In the genomic region with DNA sequence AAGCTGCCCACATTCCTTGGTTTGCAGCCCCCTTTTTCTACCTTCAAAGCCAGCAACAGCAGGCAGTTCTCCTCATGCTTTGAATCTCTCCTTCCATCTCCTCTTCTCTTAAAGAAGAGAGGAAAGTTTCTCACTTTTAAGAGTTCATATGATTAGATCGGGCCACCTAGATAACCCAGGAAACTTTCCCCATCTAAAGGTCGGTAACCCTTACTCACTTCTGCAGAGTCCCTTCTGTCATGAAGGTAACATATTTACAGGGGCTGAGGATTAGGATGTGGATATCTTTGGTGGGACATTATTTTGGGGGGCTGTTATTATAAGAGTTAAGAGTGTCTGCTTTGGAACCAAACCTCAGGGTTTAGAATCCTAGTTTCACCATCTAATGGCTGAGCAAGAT, we compare ENCODE assay signal across 18 cellular contexts. TPM values are rescaled to one million over a fixed set of nuclear protein-coding genes. Genes with fewer than 3 reads are reported as not detected.
DNase-seq lines count a peak whose midpoint lies in the region; ATAC-seq lines count a peak whose summit lies in the region.
"Had no signal": no experiment of that assay in that cellular context is flagged by ENCODE, and none has a peak within 500 bp of the region (broad histone marks: within the 10 kb centered on the region; RNA-seq: fewer than 3 reads in every experiment).

No MANE protein-coding gene starts in this region.

- no peak overlapping the region for H3K27ac ChIP-seq in CD4-positive, CD25-positive, alpha-beta regulatory T cell (ENCODE audit: insufficient read depth, low read length, poor library complexity, severe bottlenecking)
- peak overlapping the region; percentile 73 for H3K27ac ChIP-seq in KOPT-K1 (ENCODE audit: low read depth, low read length, poor library complexity, severe bottlenecking)
- H3K27ac ChIP-seq: GM23248, PC-9, SJCRH30 had no signal

- no peaks in the 10 kb centered on the region for H3K27me3 Mint-ChIP-seq in activated CD4-positive, alpha-beta memory T cell treated with anti-CD3 and anti-CD28 coated beads for 36 hours
- no peaks in the 10 kb centered on the region for H3K27me3 Mint-ChIP-seq in activated CD4-positive, alpha-beta memory T cell treated with anti-CD3 and anti-CD28 coated beads, Interleukin-2, amount 10 ng/mL, durations not matched to agents 7 days and 5 days
- H3K27me3 Mint-ChIP-seq in CD4-positive, CD25-positive, alpha-beta regulatory T cell, result no peaks in the 10 kb centered on the region
- peaks cover 3% of the 10 kb centered on the region for H3K27me3 Mint-ChIP-seq in activated naive CD8-positive, alpha-beta T cell treated with anti-CD3 and anti-CD28 coated beads, Interleukin-2, amount 50 U/mL, for 24 hours

- peak overlapping the region; percentile 16 for H3K27ac Mint-ChIP-seq in activated CD4-positive, alpha-beta memory T cell treated with anti-CD3 and anti-CD28 coated beads for 36 hours
- no peak overlapping the region for H3K27ac Mint-ChIP-seq in activated CD4-positive, alpha-beta memory T cell treated with anti-CD3 and anti-CD28 coated beads, Interleukin-2, amount 10 ng/mL, durations not matched to agents 7 days and 5 days
- H3K27ac Mint-ChIP-seq in CD4-positive, CD25-positive, alpha-beta regulatory T cell, result peak overlapping the region in 2 of 3 donors; percentile 14 to 71
- peak overlapping the region; percentile 82 for H3K27ac Mint-ChIP-seq in activated naive CD8-positive, alpha-beta T cell treated with anti-CD3 and anti-CD28 coated beads, Interleukin-2, amount 50 U/mL, for 24 hours

- no peaks in the 10 kb centered on the region for H3K9me3 ChIP-seq in CD4-positive, CD25-positive, alpha-beta regulatory T cell (ENCODE audit: control insufficient read depth in 2 of 2, low read length in 2 of 2)
- no peaks in the 10 kb centered on the region for H3K9me3 ChIP-seq in KOPT-K1 (ENCODE audit: insufficient read depth, low read length, poor library complexity, severe bottlenecking)
- H3K9me3 ChIP-seq: Caco-2, SJCRH30 had no signal

- H3K36me3 ChIP-seq in CD4-positive, CD25-positive, alpha-beta regulatory T cell (ENCODE audit: control insufficient read depth, insufficient read depth, low read length), result no peaks in the 10 kb centered on the region
- 0 out of 2 replicates have a peak, but pooled peaks cover 5% of the 10 kb centered on the region for H3K36me3 ChIP-seq in KOPT-K1 (ENCODE audit: insufficient read depth, low read length)
- H3K36me3 ChIP-seq: SJCRH30 had no signal

- peaks cover 9% of the 10 kb centered on the region for H3K36me3 Mint-ChIP-seq in activated CD4-positive, alpha-beta memory T cell treated with anti-CD3 and anti-CD28 coated beads for 36 hours
- H3K36me3 Mint-ChIP-seq in activated CD4-positive, alpha-beta memory T cell treated with anti-CD3 and anti-CD28 coated beads, Interleukin-2, amount 10 ng/mL, durations not matched to agents 7 days and 5 days (ENCODE audit: low read depth), result peaks cover 40% of the 10 kb centered on the region
- H3K36me3 Mint-ChIP-seq in CD4-positive, CD25-positive, alpha-beta regulatory T cell, result no peaks in the 10 kb centered on the region
- peaks cover 4% of the 10 kb centered on the region for H3K36me3 Mint-ChIP-seq in activated naive CD8-positive, alpha-beta T cell treated with anti-CD3 and anti-CD28 coated beads, Interleukin-2, amount 50 U/mL, for 24 hours (ENCODE audit: low read depth)

- POLR2A ChIA-PET in activated CD4-positive, alpha-beta memory T cell treated with anti-CD3 and anti-CD28 coated beads for 36 hours (lab: Charles Lee), result interaction anchor here (1.2 kb wide), 1 partner anchor 22 kb away, joined by 3 read pairs; no protein-coding TSS in a partner anchor
- POLR2A ChIA-PET in activated CD4-positive, alpha-beta memory T cell treated with anti-CD3 and anti-CD28 coated beads, Interleukin-2, amount 10 ng/mL, durations not matched to agents 7 days and 5 days (lab: Charles Lee), result interaction anchor here (1.0 kb wide), 1 partner anchor 199 kb away, joined by 4 read pairs; no protein-coding TSS in a partner anchor

- H3K4me3 ChIP-seq in CD4-positive, CD25-positive, alpha-beta regulatory T cell (ENCODE audit: low read depth, low read length), result no peak overlapping the region
- H3K4me3 ChIP-seq: GM23248, PC-9, SJCRH30 had no signal

- intact Hi-C loops in activated CD4-positive, alpha-beta memory T cell treated with anti-CD3 and anti-CD28 coated beads for 36 hours (cut with micrococcal nuclease), result no loop called here

- ATAC-seq in CD4-positive, CD25-positive, alpha-beta regulatory T cell (ENCODE audit: low read depth in 2 of 2), result no peak
- peak; percentile 92 for ATAC-seq in activated naive CD8-positive, alpha-beta T cell treated with anti-CD3 and anti-CD28 coated beads, Interleukin-2, amount 50 U/mL, for 24 hours
- no peak for ATAC-seq in GM19455 (IDR thresholded peaks at IDR 0.05; ENCODE audit: unreplicated experiment)
- ATAC-seq: Right ventricle myocardium inferior had no signal

- H3K27me3 ChIP-seq in CD4-positive, CD25-positive, alpha-beta regulatory T cell (ENCODE audit: control insufficient read depth, insufficient read depth, low read length), result no peaks in the 10 kb centered on the region
- H3K27me3 ChIP-seq: SJCRH30 had no signal

- H3K4me1 Mint-ChIP-seq in activated CD4-positive, alpha-beta memory T cell treated with anti-CD3 and anti-CD28 coated beads for 36 hours (ENCODE audit: low read depth), result peaks cover 25% of the 10 kb centered on the region
- peaks cover 3% of the 10 kb centered on the region for H3K4me1 Mint-ChIP-seq in activated CD4-positive, alpha-beta memory T cell treated with anti-CD3 and anti-CD28 coated beads, Interleukin-2, amount 10 ng/mL, durations not matched to agents 7 days and 5 days
- peaks cover 0 to 16% (median 10%) of the 10 kb centered on the region in 4 donors for H3K4me1 Mint-ChIP-seq in CD4-positive, CD25-positive, alpha-beta regulatory T cell
- H3K4me1 Mint-ChIP-seq in activated naive CD8-positive, alpha-beta T cell treated with anti-CD3 and anti-CD28 coated beads, Interleukin-2, amount 50 U/mL, for 24 hours, result peaks cover 42% of the 10 kb centered on the region

- H3K4me1 ChIP-seq in CD4-positive, CD25-positive, alpha-beta regulatory T cell (ENCODE audit: control insufficient read depth, insufficient read depth, low read length, poor library complexity, severe bottlenecking), result peaks cover 4% of the 10 kb centered on the region
- H3K4me1 ChIP-seq: Caco-2, SJCRH30 had no signal

- DNase-seq in activated CD4-positive, alpha-beta memory T cell treated with anti-CD3 and anti-CD28 coated beads for 36 hours, result no peak
- DNase-seq in activated CD4-positive, alpha-beta memory T cell treated with anti-CD3 and anti-CD28 coated beads, Interleukin-2, amount 10 ng/mL, durations not matched to agents 7 days and 5 days, result no peak
- no peak for DNase-seq in CD4-positive, CD25-positive, alpha-beta regulatory T cell
- no peak for DNase-seq in activated naive CD8-positive, alpha-beta T cell treated with anti-CD3 and anti-CD28 coated beads, Interleukin-2, amount 50 U/mL, for 24 hours
- DNase-seq in HCEC 1CT, result no peak
- DNase-seq: Caco-2, GM23248, H7, NCI-H1048, NCI-H1417, NCI-H1694 treated with DMSO at 0.1 percent for 48 hours, NCI-H2081, NCI-H526 treated with DMSO at 0.1 percent for 48 hours, PC-9, SJCRH30 had no signal

- CTCF ChIA-PET in activated CD4-positive, alpha-beta memory T cell treated with anti-CD3 and anti-CD28 coated beads for 36 hours (lab: Charles Lee), result interaction anchor here (0.6 to 1.3 kb wide), 5 partner anchors 14 to 190 kb away, joined by 3 to 4 read pairs (median 3); no protein-coding TSS in a partner anchor
- CTCF ChIA-PET in activated CD4-positive, alpha-beta memory T cell treated with anti-CD3 and anti-CD28 coated beads, Interleukin-2, amount 10 ng/mL, durations not matched to agents 7 days and 5 days (lab: Charles Lee), result no interaction called here

- no peaks in the 10 kb centered on the region for H3K9me3 Mint-ChIP-seq in activated CD4-positive, alpha-beta memory T cell treated with anti-CD3 and anti-CD28 coated beads for 36 hours
- H3K9me3 Mint-ChIP-seq in activated CD4-positive, alpha-beta memory T cell treated with anti-CD3 and anti-CD28 coated beads, Interleukin-2, amount 10 ng/mL, durations not matched to agents 7 days and 5 days, result no peaks in the 10 kb centered on the region
- H3K9me3 Mint-ChIP-seq in CD4-positive, CD25-positive, alpha-beta regulatory T cell, result no peaks in the 10 kb centered on the region
- no peaks in the 10 kb centered on the region for H3K9me3 Mint-ChIP-seq in activated naive CD8-positive, alpha-beta T cell treated with anti-CD3 and anti-CD28 coated beads, Interleukin-2, amount 50 U/mL, for 24 hours

- H3K4me3 Mint-ChIP-seq in activated CD4-positive, alpha-beta memory T cell treated with anti-CD3 and anti-CD28 coated beads for 36 hours, result no peak overlapping the region
- no peak overlapping the region for H3K4me3 Mint-ChIP-seq in activated CD4-positive, alpha-beta memory T cell treated with anti-CD3 and anti-CD28 coated beads, Interleukin-2, amount 10 ng/mL, durations not matched to agents 7 days and 5 days
- no peak overlapping the region for H3K4me3 Mint-ChIP-seq in CD4-positive, CD25-positive, alpha-beta regulatory T cell
- no peak overlapping the region for H3K4me3 Mint-ChIP-seq in activated naive CD8-positive, alpha-beta T cell treated with anti-CD3 and anti-CD28 coated beads, Interleukin-2, amount 50 U/mL, for 24 hours

RNA-seq across cellular contexts. Expression of a gene that starts 51.0 kb away (rescaled TPM):
- total RNA-seq in activated CD4-positive, alpha-beta memory T cell treated with anti-CD3 and anti-CD28 coated beads for 36 hours, result 100 to 1,000 TPM; 106 to 108 TPM
- 100 to 1,000 TPM; 104 to 119 TPM for total RNA-seq in activated CD4-positive, alpha-beta memory T cell treated with anti-CD3 and anti-CD28 coated beads, Interleukin-2, amount 10 ng/mL, durations not matched to agents 7 days and 5 days
- 124 TPM for total RNA-seq in CD4-positive, CD25-positive, alpha-beta regulatory T cell
- 10 to 100 TPM; 59.6 to 81.3 (median 69.9) TPM for polyA plus RNA-seq in CD4-positive, CD25-positive, alpha-beta regulatory T cell
